In the genomic region with DNA sequence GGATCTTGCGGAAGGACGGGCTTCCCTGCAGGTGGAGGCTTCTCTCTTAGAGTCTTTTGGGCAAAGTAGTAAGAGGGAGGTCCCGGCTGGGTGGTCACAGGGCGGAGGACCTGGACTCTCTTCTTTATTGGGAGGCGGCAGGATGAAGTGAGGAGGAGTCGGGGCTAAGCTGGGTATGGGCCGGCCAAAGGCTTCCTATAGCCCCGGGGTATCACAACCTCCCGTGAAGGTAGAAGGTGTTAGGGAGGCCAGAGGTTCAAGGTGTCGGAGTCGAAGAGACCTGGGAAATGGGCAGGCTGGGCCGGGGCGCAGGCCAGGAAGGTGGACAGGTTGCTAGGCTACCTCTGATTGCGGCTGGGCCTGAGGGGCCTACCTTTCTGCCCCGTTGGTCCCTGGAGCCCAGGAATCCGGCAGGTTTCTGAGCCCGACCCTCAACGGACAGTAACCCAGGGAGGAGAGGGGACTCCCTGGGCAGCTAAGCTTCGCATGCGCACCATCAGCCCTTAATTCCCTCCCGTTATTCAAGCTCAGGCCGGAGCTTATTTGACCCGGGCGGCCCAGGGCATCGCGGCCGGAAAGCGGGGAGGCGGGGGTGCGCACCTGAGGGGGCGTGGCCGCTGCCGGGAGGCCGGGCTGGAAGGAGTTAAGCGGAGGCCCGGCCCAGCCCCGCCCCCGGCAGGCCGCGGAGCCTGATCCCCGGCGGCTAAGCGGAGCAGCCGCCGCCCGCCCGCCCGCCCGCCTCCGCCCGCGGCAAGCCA, we compare ENCODE assay signal across 8 cellular contexts. TPM values are rescaled to one million over a fixed set of nuclear protein-coding genes. Genes with fewer than 3 reads are reported as not detected.
A peak's percentile ranks its signal among the peaks of the same experiment; 100 is the strongest.
DNase-seq lines count a peak whose midpoint lies in the region; ATAC-seq and TF ChIP-seq lines count a peak whose summit lies in the region.

A gene with protein sequence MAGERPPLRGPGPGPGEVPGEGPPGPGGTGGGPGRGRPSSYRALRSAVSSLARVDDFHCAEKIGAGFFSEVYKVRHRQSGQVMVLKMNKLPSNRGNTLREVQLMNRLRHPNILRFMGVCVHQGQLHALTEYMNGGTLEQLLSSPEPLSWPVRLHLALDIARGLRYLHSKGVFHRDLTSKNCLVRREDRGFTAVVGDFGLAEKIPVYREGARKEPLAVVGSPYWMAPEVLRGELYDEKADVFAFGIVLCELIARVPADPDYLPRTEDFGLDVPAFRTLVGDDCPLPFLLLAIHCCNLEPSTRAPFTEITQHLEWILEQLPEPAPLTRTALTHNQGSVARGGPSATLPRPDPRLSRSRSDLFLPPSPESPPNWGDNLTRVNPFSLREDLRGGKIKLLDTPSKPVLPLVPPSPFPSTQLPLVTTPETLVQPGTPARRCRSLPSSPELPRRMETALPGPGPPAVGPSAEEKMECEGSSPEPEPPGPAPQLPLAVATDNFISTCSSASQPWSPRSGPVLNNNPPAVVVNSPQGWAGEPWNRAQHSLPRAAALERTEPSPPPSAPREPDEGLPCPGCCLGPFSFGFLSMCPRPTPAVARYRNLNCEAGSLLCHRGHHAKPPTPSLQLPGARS (plus strand): TSS at position 685 of the 758 bp plus-strand sequence. CDS start 358 bp downstream, outside the sequence.

- peak within 1 kb of the TSS; percentile 84 for H3K27ac ChIP-seq in OCI-LY1 (ENCODE audit: low read depth, low read length, poor library complexity, severe bottlenecking)
- peak within 1 kb of the TSS; percentile 66 to 95 for H3K27ac ChIP-seq in esophagus (ENCODE audit: low read depth in 2 of 2, low read length in 1 of 2)
- peak within 1 kb of the TSS; percentile 93 to 97 for H3K27ac ChIP-seq in mucosa of rectum (ENCODE audit: low read depth in 2 of 2, low read length in 2 of 2)

- TF ChIP-seq CTCF in OCI-LY1 (IDR thresholded peaks at IDR 0.05; ENCODE audit: low read length): no peak

- peak in 13 of 14 donors; percentile 43 to 81 (median 68) for DNase-seq in C1 segment of cervical spinal cord (lab: John Stamatoyannopoulos, UW)
- peak; percentile 85 for DNase-seq in activated T-cell treated with anti-CD3 and anti-CD28 coated beads, Interleukin-2, amount 50 U/mL, for 1 hour
- DNase-seq in stimulated activated CD8-positive, alpha-beta memory T cell treated with anti-CD3 and anti-CD28 coated beads, Interleukin-4, amount 100 ng/mL, for 24 hours (ENCODE audit: low read depth): peak; percentile 80

- no peak within 1 kb of the TSS for H2AFZ ChIP-seq in OCI-LY1 (ENCODE audit: low read length)

- H3K4me3 ChIP-seq in OCI-LY1 (ENCODE audit: low read depth, low read length, poor library complexity, severe bottlenecking): peak within 1 kb of the TSS; percentile 81
- peak within 1 kb of the TSS; percentile 56 to 73 for H3K4me3 ChIP-seq in esophagus (ENCODE audit: low read depth in 1 of 2, low read length in 2 of 2)
- H3K4me3 ChIP-seq in mucosa of rectum (ENCODE audit: low read length in 2 of 2): peak within 1 kb of the TSS; percentile 94 to 97

- H3K4me2 ChIP-seq in OCI-LY1 (ENCODE audit: low read length): peak within 1 kb of the TSS; percentile 97

- H3K9me3 ChIP-seq in OCI-LY1 (ENCODE audit: low read length) (no peaks in the 10 kb centered on the region), esophagus (ENCODE audit: control insufficient read depth in 2 of 2, insufficient read depth in 1 of 2, low read depth in 1 of 2, low read length in 1 of 2) (no peaks in the 10 kb centered on the region), mucosa of rectum (ENCODE audit: control insufficient read depth in 2 of 2, low read length in 2 of 2) (no peaks in the 10 kb centered on the region)

- peaks cover 42% of the 10 kb centered on the region for H3K4me1 ChIP-seq in OCI-LY1 (ENCODE audit: insufficient read depth, low read length, severe bottlenecking)
- peaks cover 0 to 6% of the 10 kb centered on the region in 2 donors for H3K4me1 ChIP-seq in esophagus (ENCODE audit: control insufficient read depth in 2 of 2, insufficient read depth in 2 of 2, low read length in 1 of 2)
- H3K4me1 ChIP-seq in mucosa of rectum (ENCODE audit: control insufficient read depth in 2 of 2, insufficient read depth in 2 of 2, low read length in 2 of 2): peaks cover 22 to 24% of the 10 kb centered on the region in 2 donors

- no peaks in the 10 kb centered on the region for H3F3A ChIP-seq in OCI-LY1 (ENCODE audit: insufficient read depth, low read length)

- H3K9me2 ChIP-seq in OCI-LY1 (ENCODE audit: low read depth, low read length): no peaks in the 10 kb centered on the region

- ATAC-seq in GM19395 (IDR thresholded peaks at IDR 0.05; ENCODE audit: unreplicated experiment): peak; percentile 48
- peak; percentile 27 for ATAC-seq in HG03565 (IDR thresholded peaks at IDR 0.05; ENCODE audit: unreplicated experiment)

- H3K36me3 ChIP-seq in OCI-LY1 (ENCODE audit: insufficient read depth, low read length): peaks cover 31% of the 10 kb centered on the region
- H3K36me3 ChIP-seq in esophagus (ENCODE audit: control insufficient read depth in 2 of 2, insufficient read depth in 2 of 2, low read length in 1 of 2): peaks cover 0 to 18% of the 10 kb centered on the region in 2 donors
- peaks cover 9 to 20% of the 10 kb centered on the region in 2 donors for H3K36me3 ChIP-seq in mucosa of rectum (ENCODE audit: control insufficient read depth in 2 of 2, insufficient read depth in 2 of 2, low read length in 2 of 2)

- H4K20me1 ChIP-seq in OCI-LY1 (ENCODE audit: insufficient read depth, low read length): no peaks in the 10 kb centered on the region

- H3K27me3 ChIP-seq in OCI-LY1 (ENCODE audit: insufficient read depth, low read length) (no peaks in the 10 kb centered on the region), esophagus (ENCODE audit: control insufficient read depth in 1 of 2, insufficient read depth in 2 of 2, low read length in 2 of 2) (no peaks in the 10 kb centered on the region), mucosa of rectum (ENCODE audit: control insufficient read depth in 2 of 2, insufficient read depth in 2 of 2, low read length in 2 of 2) (no peaks in the 10 kb centered on the region)

- H3K79me2 ChIP-seq in OCI-LY1 (ENCODE audit: insufficient read depth, low read length): peaks cover 11% of the 10 kb centered on the region; the same call in 1 of the 2 replicates

- H3K9ac ChIP-seq in OCI-LY1 (ENCODE audit: low read length) (peak within 1 kb of the TSS; percentile 87), mucosa of rectum (ENCODE audit: low read depth in 1 of 2, low read length in 2 of 2) (peak within 1 kb of the TSS; percentile 79 to 95)

- 0 to 1% methylated on average over 31 to 52 of the region's 52 CpGs for WGBS in esophagus, 2 donors

RNA-seq across cellular contexts. Expression of the gene that starts here (rescaled TPM):
- polyA plus RNA-seq in esophagus: 10 to 100 TPM; 15.3 to 22.7 TPM

Comparison
In these comparisons a context has a peak if more than half of its experiments do, and no peak if none do; other contexts are left out.
1. Peak in every context shown above with its lines: DNase-seq, ATAC-seq, H3K4me3 ChIP-seq and H3K27ac ChIP-seq.